Comparison of ENCODE assay signal across 1 cellular context in genomic region chr7:17299477-17299991, GRCh38.
TF ChIP-seq lines count a peak whose summit lies in the region.

No MANE protein-coding gene starts in this region.

TF ChIP-seq in H1, 55 proteins besides CTCF, POLR2A, EP300 and RAD21 (continued from another document):
- TF ChIP-seq CHD7 (IDR thresholded peaks at IDR 0.05; ENCODE audit: insufficient replicate concordance, low read length): no peak
